Comparison of ENCODE assay signal across 11 cellular contexts in the genomic region with DNA sequence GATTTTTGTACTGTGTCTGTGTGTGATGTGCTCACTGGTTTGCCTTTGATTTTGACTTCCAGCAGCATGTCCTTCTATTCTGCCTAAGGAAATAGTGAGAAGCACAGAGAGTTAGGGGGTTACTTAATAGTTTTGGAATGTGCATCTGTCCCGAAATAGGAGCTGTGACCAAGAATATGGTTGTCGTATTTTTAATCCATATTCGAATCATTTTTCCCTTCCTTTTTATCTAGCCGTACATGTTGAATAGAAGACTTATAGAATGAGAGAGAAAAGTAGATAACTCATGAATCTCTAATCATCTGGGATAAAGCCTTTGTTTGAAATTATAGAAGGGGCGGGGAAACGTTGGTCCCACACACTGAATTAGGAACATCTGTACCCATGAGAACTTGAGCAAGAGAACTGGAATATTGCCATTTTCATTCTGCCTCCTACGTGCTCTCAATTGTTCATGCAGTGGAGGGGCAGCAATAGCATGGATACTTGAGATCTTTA. TPM values are rescaled to one million over a fixed set of nuclear protein-coding genes. Genes with fewer than 3 reads are reported as not detected.
DNase-seq lines count a peak whose midpoint lies in the region; ATAC-seq and TF ChIP-seq lines count a peak whose summit lies in the region.
"Had no signal": no experiment of that assay in that cellular context is flagged by ENCODE, and none has a peak within 500 bp of the region (broad histone marks: within the 10 kb centered on the region; RNA-seq: fewer than 3 reads in every experiment).

No MANE protein-coding gene starts in this region.

- no peaks in the 10 kb centered on the region for H3K27me3 Mint-ChIP-seq in brain
- H3K27me3 Mint-ChIP-seq: stimulated activated naive CD8-positive, alpha-beta T cell treated with anti-CD3 and anti-CD28 coated beads, Interleukin-15, amount 100 ng/mL, for 72 hours had no signal

- ATAC-seq in HG02763 (IDR thresholded peaks at IDR 0.05; ENCODE audit: unreplicated experiment) = no peak
- ATAC-seq: activated naive CD4-positive, alpha-beta T cell treated with anti-CD3 and anti-CD28 coated beads, Interleukin-2, amount 50 U/mL, for 72 hours; stimulated activated naive CD8-positive, alpha-beta T cell treated with anti-CD3 and anti-CD28 coated beads, Interleukin-15, amount 100 ng/mL, for 72 hours had no signal

- no peaks in the 10 kb centered on the region for H3K9me3 Mint-ChIP-seq in brain
- H3K9me3 Mint-ChIP-seq: activated naive CD4-positive, alpha-beta T cell treated with anti-CD3 and anti-CD28 coated beads, Interleukin-2, amount 50 U/mL, for 72 hours; stimulated activated naive CD8-positive, alpha-beta T cell treated with anti-CD3 and anti-CD28 coated beads, Interleukin-15, amount 100 ng/mL, for 72 hours had no signal

- H3K4me1 Mint-ChIP-seq in brain = peaks cover 54% of the 10 kb centered on the region

- DNase-seq in GM04503 (ENCODE audit: low read depth) (peak; percentile 84), iris pigment epithelial cell (ENCODE audit: low read depth) (peak; percentile 81), HuH-7 (ENCODE audit: low spot score) (no peak), GF-D8 (lab: John Stamatoyannopoulos, UW) (no peak)
- no peak for DNase-seq in activated CD8-positive, alpha-beta memory T cell treated with anti-CD3 and anti-CD28 coated beads, Interleukin-2, amount 50 U/mL, for 4 hours
- DNase-seq: NCI-H2227 treated with DMSO at 0.1 percent for 48 hours; stimulated activated naive CD8-positive, alpha-beta T cell treated with anti-CD3 and anti-CD28 coated beads, Interleukin-15, amount 100 ng/mL, for 72 hours had no signal

- no peak for TF ChIP-seq CTCF in brain (conservative IDR thresholded peaks at IDR 0.05)

- H3K27ac ChIP-seq in temporal lobe (ENCODE audit: low read depth, low read length) = peak overlapping the region; percentile 81

- H3K27ac Mint-ChIP-seq in brain = peak overlapping the region in 4 of 5 experiments; percentile 28 to 86 (median 68)
- H3K27ac Mint-ChIP-seq: activated naive CD4-positive, alpha-beta T cell treated with anti-CD3 and anti-CD28 coated beads, Interleukin-2, amount 50 U/mL, for 72 hours; stimulated activated naive CD8-positive, alpha-beta T cell treated with anti-CD3 and anti-CD28 coated beads, Interleukin-15, amount 100 ng/mL, for 72 hours had no signal

- peaks cover 26% of the 10 kb centered on the region for H3K36me3 Mint-ChIP-seq in brain

- H3K4me3 Mint-ChIP-seq in brain = peak overlapping the region in 2 of 5 experiments; percentile 7 to 47
- H3K4me3 Mint-ChIP-seq: stimulated activated naive CD8-positive, alpha-beta T cell treated with anti-CD3 and anti-CD28 coated beads, Interleukin-15, amount 100 ng/mL, for 72 hours had no signal

RNA-seq across cellular contexts. Expression of gene CRTC3, which starts 23.6 kb away (rescaled TPM):
- 37.2 TPM for polyA plus RNA-seq in brain (ENCODE audit: insufficient read depth, low read depth, low replicate concordance)
- total RNA-seq in temporal lobe = 15.2 TPM

Comparison
In these comparisons a context has a peak if more than half of its experiments do, and no peak if none do; other contexts are left out.
1. DNase-seq: peak in GM04503 (single experiment) and iris pigment epithelial cell (single experiment); none in HuH-7 (single experiment), activated CD8-positive, alpha-beta memory T cell treated with anti-CD3 and anti-CD28 coated beads, Interleukin-2, amount 50 U/mL, for 4 hours (single experiment) and GF-D8 (single experiment).